Comparison of ENCODE assay signal across 1 cellular context in genomic region chr3:48635222-48636021, GRCh38.
A peak's percentile ranks its signal among the peaks of the same experiment; 100 is the strongest.
TF ChIP-seq lines count a peak whose summit lies in the region.

TSS of gene SLC26A6 (minus strand) at chr3:48635461. CDS start at chr3:48635393, 68 bp downstream.

TF ChIP-seq in HepG2, 621 proteins besides CTCF, POLR2A, EP300 and RAD21 (continued from another document and continues in another):
- TF ChIP-seq ZNF407 (CRISPR knock-in tag; IDR thresholded peaks at IDR 0.05; ENCODE audit: not compliant biosample characterization) (peak; percentile 81), SNAPC5 (CRISPR knock-in tag; IDR thresholded peaks at IDR 0.05; ENCODE audit: borderline replicate concordance) (peak; percentile 25; the same call in 1 of the 2 replicates), MBD4 (IDR thresholded peaks at IDR 0.05; ENCODE audit: borderline replicate concordance, low read length) (no peak), MXD4 (CRISPR knock-in tag; IDR thresholded peaks at IDR 0.05) (peak; percentile 90), BCLAF1 (IDR thresholded peaks at IDR 0.05) (no peak), PBX2 (CRISPR knock-in tag; IDR thresholded peaks at IDR 0.05) (no peak), ARID5B (CRISPR knock-in tag; IDR thresholded peaks at IDR 0.05) (no peak), FOSL2 (CRISPR knock-in tag; IDR thresholded peaks at IDR 0.05) (no peak; the same call in none of the 2 replicates), ZBTB34 (CRISPR knock-in tag; IDR thresholded peaks at IDR 0.05) (no peak), ZNF891 (CRISPR knock-in tag; IDR thresholded peaks at IDR 0.05) (peak; percentile 77; the same call in 1 of the 2 replicates), RXRB (CRISPR knock-in tag; IDR thresholded peaks at IDR 0.05; ENCODE audit: borderline replicate concordance) (peak; percentile 53), ZNF749 (CRISPR knock-in tag; IDR thresholded peaks at IDR 0.05; ENCODE audit: borderline replicate concordance) (peak; percentile 94; the same call in 1 of the 2 replicates), GFI1 (CRISPR knock-in tag; IDR thresholded peaks at IDR 0.05; ENCODE audit: borderline replicate concordance) (no peak; the same call in 1 of the 2 replicates), ATF7-NPFF (CRISPR knock-in tag; IDR thresholded peaks at IDR 0.05; ENCODE audit: low read depth) (peak; percentile 81), BATF2 (CRISPR knock-in tag; IDR thresholded peaks at IDR 0.05) (peak; percentile 83; the same call in 1 of the 2 replicates), JARID2 (CRISPR knock-in tag; IDR thresholded peaks at IDR 0.05; ENCODE audit: insufficient replicate concordance) (no peak), PCBP1 (IDR thresholded peaks at IDR 0.05; ENCODE audit: borderline replicate concordance, low read depth, low read length) (no peak; the same call in 1 of the 2 replicates), ZNF691 (CRISPR knock-in tag; IDR thresholded peaks at IDR 0.05; ENCODE audit: borderline replicate concordance, low read depth) (peak; percentile 89), TCF7L2 (IDR thresholded peaks at IDR 0.05; ENCODE audit: low read depth, low read length) (no peak), ZBTB39 (CRISPR knock-in tag; IDR thresholded peaks at IDR 0.05) (peak; percentile 66), ZNF816 (CRISPR knock-in tag; IDR thresholded peaks at IDR 0.05; ENCODE audit: borderline replicate concordance) (0 out of 2 replicates have a peak, but pooled peaks have one; percentile 80), TERF1 (CRISPR knock-in tag; IDR thresholded peaks at IDR 0.05) (no peak), ZSCAN30 (CRISPR knock-in tag; IDR thresholded peaks at IDR 0.05) (0 out of 2 replicates have a peak, but pooled peaks have one; percentile 5), AHR (CRISPR knock-in tag; IDR thresholded peaks at IDR 0.05) (no peak), ZNF597 (CRISPR knock-in tag; IDR thresholded peaks at IDR 0.05) (no peak), SRSF4 (IDR thresholded peaks at IDR 0.05; ENCODE audit: low read depth, low read length, poor library complexity, severe bottlenecking) (no peak), ZNF468 (CRISPR knock-in tag; IDR thresholded peaks at IDR 0.05) (0 out of 2 replicates have a peak, but pooled peaks have one; percentile 45), ZFP62 (CRISPR knock-in tag; IDR thresholded peaks at IDR 0.05) (peak; percentile 30; the same call in 1 of the 2 replicates)
